Comparison of ENCODE assay signal across 23 cellular contexts in genomic region chr9:91812191-91812590, GRCh38.
"Had no signal": no experiment of that assay in that cellular context is flagged by ENCODE, and none has a peak within 500 bp of the region (broad histone marks: within the 10 kb centered on the region; RNA-seq: fewer than 3 reads in every experiment).

No MANE protein-coding gene starts in this region.

- H3K4me3 ChIP-seq: body of pancreas, colonic mucosa, dorsolateral prefrontal cortex, ovary, prostate gland, tibial nerve had no signal

- ATAC-seq: body of pancreas; left ventricle myocardium superior; sciatic nerve; stimulated activated naive B cell treated with anti-CD40 and anti-IgM and Interleukin-4, amounts not matched to agents 10 μg/mL and 1 μg/mL and 100 μg/mL, for 72 hours had no signal

- H3K36me3 ChIP-seq: colonic mucosa, ovary, prostate gland, tibial nerve had no signal

- H3K27me3 ChIP-seq: body of pancreas, colonic mucosa, ovary, tibial nerve had no signal

- H3K9me3 ChIP-seq: body of pancreas, colonic mucosa, ovary, prostate gland, tibial nerve had no signal

- H3K4me1 ChIP-seq: colonic mucosa had no signal

- DNase-seq: activated CD4-positive, alpha-beta memory T cell treated with anti-CD3 and anti-CD28 coated beads, Interleukin-2, amount 10 ng/mL, durations not matched to agents 7 days and 5 days; activated CD4-positive, alpha-beta T cell treated with anti-CD3 and anti-CD28 coated beads, Interleukin-2, amount 10 ng/mL, durations not matched to agents 24 days and 14 days; activated CD4-positive, CD25-positive, alpha-beta regulatory T cell treated with anti-CD3 and anti-CD28 coated beads, Interleukin-2, amount 50 U/mL, for 72 hours; activated effector memory CD4-positive, alpha-beta T cell treated with Interleukin-2 at 50 U/mL for 16 hours; activated naive CD4-positive, alpha-beta T cell treated with Interleukin-2 at 50 U/mL for 16 hours; anterior cingulate cortex; body of pancreas; cerebellar nuclear complex; colonic mucosa; dorsolateral prefrontal cortex; foreskin melanocyte; left ventricle myocardium superior; naive B cell; ovary; retina; small intestine; stimulated activated CD4-positive, alpha-beta T cell treated with anti-CD3 and anti-CD28 coated beads, Interleukin-4, amount 100 ng/mL, for 4 hours; stimulated activated CD8-positive, alpha-beta memory T cell treated with anti-CD3 and anti-CD28 coated beads, Interleukin-4, amount 100 ng/mL, for 48 hours; stimulated activated naive B cell treated with anti-CD40 and anti-IgM and Interleukin-4, amounts not matched to agents 10 μg/mL and 1 μg/mL and 100 μg/mL, for 72 hours had no signal

- H3K27ac ChIP-seq: body of pancreas, colonic mucosa, dorsolateral prefrontal cortex, ovary, prostate gland, tibial nerve, VCaP had no signal
